Comparison of ENCODE assay signal across 21 cellular contexts in the genomic region with DNA sequence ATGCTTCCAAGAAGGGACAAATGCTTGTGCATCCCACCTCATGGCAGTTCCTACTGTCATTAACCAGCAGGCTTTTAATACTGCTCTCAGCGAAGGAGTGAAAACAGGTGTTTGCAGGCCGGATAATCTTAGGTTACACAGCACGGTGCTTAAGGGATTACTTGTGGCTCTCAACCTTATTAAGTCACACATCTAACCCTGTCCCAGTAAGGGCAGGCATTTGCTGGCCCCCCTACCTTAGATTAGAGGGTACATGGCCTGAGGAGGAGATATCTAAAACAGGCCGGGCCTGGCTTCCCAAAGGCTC. TPM values are rescaled to one million over a fixed set of nuclear protein-coding genes. Genes with fewer than 3 reads are reported as not detected.
DNase-seq lines count a peak whose midpoint lies in the region; ATAC-seq, FAIRE-seq and TF ChIP-seq lines count a peak whose summit lies in the region.
"Had no signal": no experiment of that assay in that cellular context is flagged by ENCODE, and none has a peak within 500 bp of the region (broad histone marks: within the 10 kb centered on the region; RNA-seq: fewer than 3 reads in every experiment).

No MANE protein-coding gene starts in this region.

- H2AFZ ChIP-seq in K562 (ENCODE audit: low read depth, low read length) = no peak overlapping the region

- H4K20me1 ChIP-seq in K562 (replicated peaks; ENCODE audit: control insufficient read depth, insufficient read depth, low read length) = no peaks in the 10 kb centered on the region

- no peak for TF ChIP-seq RAD21 in K562 (CRISPR knock-in tag; conservative IDR thresholded peaks at IDR 0.05 in 1 of 2, IDR thresholded peaks at IDR 0.05 in 1 of 2)

- H3K27ac Mint-ChIP-seq in activated naive CD4-positive, alpha-beta T cell treated with anti-CD3 and anti-CD28 coated beads for 36 hours = no peak overlapping the region

- BruUV-seq in K562 (replicated peaks; lab: Mats Ljungman, UMichigan) = no TSS peak

- intact Hi-C loops in left ventricle myocardium inferior (cut with micrococcal nuclease) = no loop called here
- intact Hi-C loops in left cardiac atrium (cut with DNase I) = no loop called here
- intact Hi-C loops in K562 (cut with micrococcal nuclease) = loop anchor here (10.0 kb wide), 1 partner anchor 196 kb away; no protein-coding TSS in a partner anchor
- intact Hi-C loops in gastrocnemius medialis (cut with DNase I; ENCODE audit: low total_unique reads) = loop anchor here (5.0 to 10.0 kb wide), 3 partner anchors 34 to 126 kb away; partner anchors contain the start of gene SRL
- intact Hi-C loops in activated naive CD4-positive, alpha-beta T cell treated with anti-CD3 and anti-CD28 coated beads for 36 hours (cut with micrococcal nuclease) = no loop called here
- intact Hi-C loops in posterior vena cava (cut with DNase I) = no loop called here

- ATAC-seq in left cardiac atrium (no peak), K562 (no peak), gastrocnemius medialis (peak; percentile 37 to 40)
- ATAC-seq: A549, Panc1 had no signal

- H3K27me3 ChIP-seq in left ventricle myocardium inferior (ENCODE audit: low read depth) (no peaks in the 10 kb centered on the region), K562 (ENCODE audit: control insufficient read depth in 2 of 2, insufficient read depth in 2 of 2, low read length in 2 of 2) (peaks cover 6 to 40% of the 10 kb centered on the region in 2 experiments; a peak in 3 of 5 replicates), gastrocnemius medialis (no peaks in the 10 kb centered on the region)
- H3K27me3 ChIP-seq: BE2C, MG63 had no signal

- CTCF ChIA-PET in K562 (lab: Yijun Ruan, JAX; ENCODE audit: low intra/inter-chr PET ratio) (no interaction called here), RWPE1 (lab: Yijun Ruan, JAX) (no interaction called here)
- CTCF ChIA-PET in activated naive CD4-positive, alpha-beta T cell treated with anti-CD3 and anti-CD28 coated beads for 36 hours (lab: Charles Lee) = no interaction called here

- peaks cover 7% of the 10 kb centered on the region for H3K4me1 Mint-ChIP-seq in activated naive CD4-positive, alpha-beta T cell treated with anti-CD3 and anti-CD28 coated beads for 36 hours (ENCODE audit: low read depth)

- H3K36me3 ChIP-seq in left ventricle myocardium inferior = peaks cover 15% of the 10 kb centered on the region
- no peaks in the 10 kb centered on the region for H3K36me3 ChIP-seq in K562 (ENCODE audit: control insufficient read depth, insufficient read depth, low read length)
- peaks cover 0 to 20% of the 10 kb centered on the region in 2 donors for H3K36me3 ChIP-seq in gastrocnemius medialis
- H3K36me3 ChIP-seq: BE2C, MG63 had no signal

- TF ChIP-seq POLR2A in K562 (conservative IDR thresholded peaks at IDR 0.05) (no peak), gastrocnemius medialis (IDR thresholded peaks at IDR 0.05) (peak; percentile 13 to 59)

- no peak overlapping the region for H3K4me3 ChIP-seq in left ventricle myocardium inferior
- no peak overlapping the region for H3K4me3 ChIP-seq in K562
- peak overlapping the region in 3 of 4 donors; percentile 23 to 32 (median 30) for H3K4me3 ChIP-seq in gastrocnemius medialis
- H3K4me3 ChIP-seq: A549, MG63 had no signal

- WGBS in K562 (ENCODE audit: insufficient coverage, low coverage, missing lambda C conversion rate) = 42% methylated on average over 4 of the region's 4 CpGs

- H3K27ac ChIP-seq in left ventricle myocardium inferior (replicated peaks) (peak overlapping the region; percentile 74), K562 (ENCODE audit: extremely low read depth, low read depth, low read length) (no peak overlapping the region), gastrocnemius medialis (peak overlapping the region; percentile 91 to 100 (median 98)), RWPE1 (no peak overlapping the region)
- H3K27ac ChIP-seq: A549 had no signal

- no peaks in the 10 kb centered on the region for H3K9me3 Mint-ChIP-seq in activated naive CD4-positive, alpha-beta T cell treated with anti-CD3 and anti-CD28 coated beads for 36 hours

- DNase-seq in left ventricle myocardium inferior (no peak), left cardiac atrium (no peak), NCI-H524 treated with DMSO at 0.1 percent for 48 hours (lab: John Stamatoyannopoulos, UW) (peak; percentile 95), K562 (ENCODE audit: extremely low read depth in 1 of 4, low spot score in 3 of 4) (no peak), gastrocnemius medialis (peak; percentile 47 to 73), posterior vena cava (ENCODE audit: low spot score) (no peak), RWPE1 (ENCODE audit: low spot score) (no peak)
- no peak for DNase-seq in activated naive CD4-positive, alpha-beta T cell treated with anti-CD3 and anti-CD28 coated beads for 36 hours
- DNase-seq: BE2C, H7, MG63, NCI-H1048, NCI-H1417 treated with DMSO at 0.1 percent for 48 hours, NCI-H187, NCI-H2107, NCI-H748 treated with DMSO at 0.1 percent for 48 hours had no signal

- TF ChIP-seq EP300 in K562 (IDR thresholded peaks at IDR 0.05; ENCODE audit: low read length) = no peak

- H3K4me3 Mint-ChIP-seq in activated naive CD4-positive, alpha-beta T cell treated with anti-CD3 and anti-CD28 coated beads for 36 hours = no peak overlapping the region

- no peak for FAIRE-seq in K562 (lab: Jason Lieb, UNC)
- FAIRE-seq: A549 had no signal

- H3K4me1 ChIP-seq in left ventricle myocardium inferior (peaks cover 94% of the 10 kb centered on the region), K562 (replicated peaks in 1 of 2; ENCODE audit: control insufficient read depth in 2 of 2, insufficient read depth in 2 of 2, low read length in 2 of 2) (peaks cover 12 to 16% of the 10 kb centered on the region in 2 experiments; a peak in 4 of 5 replicates), gastrocnemius medialis (peaks cover 79 to 82% of the 10 kb centered on the region in 2 donors)
- H3K4me1 ChIP-seq: BE2C had no signal

- H3K9ac ChIP-seq in K562 (ENCODE audit: insufficient read depth in 1 of 2, low read depth in 2 of 2, low read length in 2 of 2) = no peak overlapping the region

- H3K4me2 ChIP-seq in K562 (ENCODE audit: insufficient read depth, low read length) = no peak overlapping the region
- H3K4me2 ChIP-seq: A549 had no signal

- in situ Hi-C loops in K562 (cut with MboI) = loop anchor here (10.0 kb wide), 1 partner anchor 116 kb away; no protein-coding TSS in a partner anchor
- in situ Hi-C loops in gastrocnemius medialis (cut with MboI; ENCODE audit: low sequenced_read_pairs in 4 of 4) = loop anchor here in 2 of 4 donors (10.0 kb wide), 1 partner anchor 46 kb away; no protein-coding TSS in a partner anchor

- no peaks in the 10 kb centered on the region for H3K27me3 Mint-ChIP-seq in activated naive CD4-positive, alpha-beta T cell treated with anti-CD3 and anti-CD28 coated beads for 36 hours (ENCODE audit: low read depth)

- H3K9me3 ChIP-seq in left ventricle myocardium inferior (replicated peaks) = no peaks in the 10 kb centered on the region
- no peaks in the 10 kb centered on the region for H3K9me3 ChIP-seq in K562 (replicated peaks; ENCODE audit: control insufficient read depth, insufficient read depth, low read depth, low read length)
- no peaks in the 10 kb centered on the region for H3K9me3 ChIP-seq in gastrocnemius medialis
- H3K9me3 ChIP-seq: A549, BE2C, MG63 had no signal

- no peaks in the 10 kb centered on the region for H3K9me1 ChIP-seq in K562 (ENCODE audit: control insufficient read depth, insufficient read depth, low read length)

- TF ChIP-seq CTCF in left ventricle myocardium inferior (IDR thresholded peaks at IDR 0.05; ENCODE audit: borderline replicate concordance) (no peak), K562 (IDR thresholded peaks at IDR 0.05 in 2 of 3, conservative IDR thresholded peaks at IDR 0.05 in 1 of 3; ENCODE audit: insufficient read depth in 2 of 3, low read depth in 1 of 3, low read length in 3 of 3) (no peak), gastrocnemius medialis (IDR thresholded peaks at IDR 0.05 in 4 of 5, conservative IDR thresholded peaks at IDR 0.05 in 1 of 5) (no peak), RWPE1 (conservative IDR thresholded peaks at IDR 0.05; ENCODE audit: low read depth) (no peak)

- no peaks in the 10 kb centered on the region for H3K36me3 Mint-ChIP-seq in activated naive CD4-positive, alpha-beta T cell treated with anti-CD3 and anti-CD28 coated beads for 36 hours (ENCODE audit: low read depth)

- POLR2A ChIA-PET in K562 (lab: Yijun Ruan, JAX) (interaction anchor here (0.7 to 0.9 kb wide), 2 partner anchors 10 to 38 kb away, joined by 3 to 4 read pairs; no protein-coding TSS in a partner anchor), RWPE1 (lab: Yijun Ruan, JAX; ENCODE audit: low non-redundant PET) (no interaction called here)

- H3K79me2 ChIP-seq in K562 (ENCODE audit: control insufficient read depth, insufficient read depth, low read length) = no peaks in the 10 kb centered on the region

TF ChIP-seq in K562, 482 proteins besides CTCF, POLR2A, EP300 and RAD21 (continues in another document):
- TF ChIP-seq L3MBTL2 (IDR thresholded peaks at IDR 0.05) = 0 out of 2 replicates have a peak, but pooled peaks have one; percentile 4

RNA-seq across cellular contexts. Expression of gene SRL, which starts 33.4 kb away (rescaled TPM):
- total RNA-seq in left ventricle myocardium inferior (445 TPM), left cardiac atrium (100 to 1,000 TPM; 302 to 359 TPM), K562 (2014; rRNA removed) (not detected in 2 replicates), K562 (2014; rRNA removed; fragmentation: Illumina TruSeq; extraction: Trizol) (not detected in 2 replicates), K562 (2015; rRNA removed; fragmentation: Illumina TruSeq; extraction: Trizol) (not detected in 2 replicates), K562 (2021) (not detected in 2 replicates), gastrocnemius medialis (100 to 1,000 TPM; 184 to 519 (median 364) TPM), posterior vena cava (1 to 10 TPM; 4.1 to 4.6 TPM)
- total RNA-seq in K562 (2011; cell fraction: chromatin; rRNA removed; ENCODE audit: low replicate concordance) = not detected in 2 replicates
- not detected in 2 replicates for total RNA-seq in K562 (2011; cell fraction: nucleolus; rRNA removed)
- total RNA-seq in K562 (2011; cell fraction: nucleoplasm; rRNA removed) = not detected in 2 replicates
- polyA plus RNA-seq in K562 (2011; rRNA removed) (0.01 TPM in 1 of 2 replicates, not detected in the other), K562 (2014; fragmentation: Illumina TruSeq; extraction: Trizol) (not detected in 2 replicates), K562 (2014; fragmentation: Nextera tagmentation; extraction: Ambion mirVana) (not detected), K562 (2014; rRNA removed) (not detected in 2 replicates)
- polyA plus RNA-seq in K562 (2011; cell fraction: cytosol; rRNA removed) = 0.01 and 0.03 TPM in 2 replicates
- polyA plus RNA-seq in K562 (2011; cell fraction: nucleus; rRNA removed) = not detected in 2 replicates
- not detected in 2 replicates for polyA plus RNA-seq in K562 (2012)
- polyA minus RNA-seq in K562 (2011; rRNA and poly(A)+ RNA removed) = not detected in 2 replicates
- polyA minus RNA-seq in K562 (2011; cell fraction: cytosol; rRNA and poly(A)+ RNA removed) = not detected in 2 replicates
- polyA minus RNA-seq in K562 (2011; cell fraction: nucleus; rRNA and poly(A)+ RNA removed) = not detected in 2 replicates
- total RNA-seq in activated naive CD4-positive, alpha-beta T cell treated with anti-CD3 and anti-CD28 coated beads for 36 hours = not detected
- total RNA-seq: H7, LHCN-M2, NCI-H460, SK-MEL-5 had no signal

Comparison
In these comparisons a context has a peak if more than half of its experiments do, and no peak if none do; other contexts are left out.
1. DNase-seq: peak in NCI-H524 treated with DMSO at 0.1 percent for 48 hours (single experiment) and gastrocnemius medialis (2 of 2); none in left ventricle myocardium inferior (single experiment), left cardiac atrium (single experiment), K562 (0 of 4), activated naive CD4-positive, alpha-beta T cell treated with anti-CD3 and anti-CD28 coated beads for 36 hours (single experiment), posterior vena cava (single experiment) and RWPE1 (single experiment).
2. H3K27ac ChIP-seq: peak in left ventricle myocardium inferior (single experiment) and gastrocnemius medialis (4 of 4); none in K562 (single experiment) and RWPE1 (single experiment).
3. H3K4me3 ChIP-seq: peak in gastrocnemius medialis (3 of 4); none in left ventricle myocardium inferior (single experiment) and K562 (single experiment).
4. ATAC-seq: peak in gastrocnemius medialis (2 of 2); none in left cardiac atrium (0 of 2) and K562 (single experiment).
5. RNA of gene SRL, which starts 33.4 kb away (total RNA-seq): 184 to 519 TPM in gastrocnemius medialis, 445 TPM in left ventricle myocardium inferior (single experiment) and 302 to 359 TPM in left cardiac atrium; 4.1 to 4.6 TPM in posterior vena cava, not detected in K562 and not detected in activated naive CD4-positive, alpha-beta T cell treated with anti-CD3 and anti-CD28 coated beads for 36 hours; every median in the first group is over 10 times any median in the second.
6. intact Hi-C loops: an anchor here in K562 (10.0 kb wide) and gastrocnemius medialis (5.0 to 10.0 kb wide); none called in left ventricle myocardium inferior, left cardiac atrium, activated naive CD4-positive, alpha-beta T cell treated with anti-CD3 and anti-CD28 coated beads for 36 hours and posterior vena cava.